Comparison of ENCODE assay signal across 9 cellular contexts in the genomic region with DNA sequence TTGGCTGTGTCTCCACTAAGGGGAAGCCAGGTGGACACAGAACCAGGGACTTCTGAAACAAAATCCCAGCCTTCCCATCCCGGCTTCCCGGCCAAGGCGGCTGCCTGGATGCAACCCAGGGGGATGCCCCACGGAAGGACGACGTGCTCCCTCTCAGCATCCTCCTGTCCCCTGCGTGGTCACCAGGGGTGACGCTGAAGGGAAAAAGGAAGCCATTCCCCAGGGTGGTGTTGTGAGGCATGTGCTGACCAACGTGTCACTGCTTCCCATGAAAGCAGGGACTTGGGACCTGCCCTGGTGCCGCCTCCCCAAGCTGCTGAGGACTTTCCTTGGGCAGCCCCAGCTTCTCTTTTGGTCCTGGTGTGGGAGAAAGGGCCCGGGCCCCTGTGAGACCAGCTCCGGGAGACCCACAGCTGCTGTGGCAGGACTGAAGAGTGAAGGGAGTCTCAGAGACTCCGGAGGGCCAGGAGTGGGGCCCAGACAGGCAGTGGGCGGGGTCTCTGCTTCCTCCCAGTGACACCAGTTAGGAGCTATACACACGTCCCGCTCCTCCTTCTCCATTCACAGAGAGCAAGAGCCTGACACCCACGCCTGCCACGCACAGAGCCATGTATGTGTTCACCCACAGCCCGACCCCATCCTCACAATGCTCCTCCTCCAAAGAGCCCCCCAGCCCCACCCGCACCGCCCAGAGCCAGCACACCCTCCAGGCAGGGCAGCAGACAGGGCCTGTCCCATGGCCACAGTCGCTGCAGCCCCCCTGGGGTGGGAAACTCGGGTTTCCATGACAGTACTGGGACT.
A peak's percentile ranks its signal among the peaks of the same experiment; 100 is the strongest.
DNase-seq lines count a peak whose midpoint lies in the region; ATAC-seq and TF ChIP-seq lines count a peak whose summit lies in the region.
"Had no signal": no experiment of that assay in that cellular context is flagged by ENCODE, and none has a peak within 500 bp of the region (broad histone marks: within the 10 kb centered on the region; RNA-seq: fewer than 3 reads in every experiment).

No MANE protein-coding gene starts in this region.

- peak overlapping the region; percentile 62 to 86 (median 68) for H3K4me3 Mint-ChIP-seq in CD4-positive, alpha-beta memory T cell
- H3K4me3 Mint-ChIP-seq in endodermal cell = peak overlapping the region; percentile 59

- peaks cover 2 to 12% of the 10 kb centered on the region in 2 donors for H3K36me3 Mint-ChIP-seq in CD4-positive, alpha-beta memory T cell
- H3K36me3 Mint-ChIP-seq in endodermal cell (ENCODE audit: low read depth) = no peaks in the 10 kb centered on the region

- peaks cover 27 to 34% of the 10 kb centered on the region in 2 donors for H3K27me3 Mint-ChIP-seq in CD4-positive, alpha-beta memory T cell
- peaks cover 27% of the 10 kb centered on the region for H3K27me3 Mint-ChIP-seq in endodermal cell (ENCODE audit: insufficient read depth)

- no peak overlapping the region for H3K27ac ChIP-seq in CD4-positive, alpha-beta memory T cell (ENCODE audit: low read depth, low read length)
- H3K27ac ChIP-seq in endodermal cell (ENCODE audit: low read depth, low read length) (no peak overlapping the region), neuronal stem cell (replicated peaks; ENCODE audit: low read length) (no peak overlapping the region)

- H3K9ac ChIP-seq in endodermal cell (ENCODE audit: extremely low read depth, low read length, poor library complexity, severe bottlenecking) (no peak overlapping the region), neuronal stem cell (ENCODE audit: low read depth, low read length, poor library complexity) (peak overlapping the region; percentile 38)

- H3K23ac ChIP-seq in neuronal stem cell (ENCODE audit: low read depth, low read length, poor library complexity) = no peak overlapping the region

- peak overlapping the region; percentile 81 for H3K18ac ChIP-seq in neuronal stem cell (ENCODE audit: low read length)

- peaks cover 6% of the 10 kb centered on the region for H3K4me1 ChIP-seq in CD4-positive, alpha-beta memory T cell (ENCODE audit: insufficient read depth, low read length)
- H3K4me1 ChIP-seq in endodermal cell (ENCODE audit: control insufficient read depth, insufficient read depth, low read length) (peaks cover 4% of the 10 kb centered on the region), neuronal stem cell (ENCODE audit: control insufficient read depth in 2 of 2, insufficient read depth in 1 of 2, low read depth in 1 of 2, low read length in 2 of 2) (peaks cover 9 to 20% of the 10 kb centered on the region in 2 donors)

- peaks cover 2 to 13% (median 7%) of the 10 kb centered on the region in 4 donors for H3K4me1 Mint-ChIP-seq in CD4-positive, alpha-beta memory T cell
- peaks cover 9% of the 10 kb centered on the region for H3K4me1 Mint-ChIP-seq in endodermal cell

- no peak for ATAC-seq in HG03520 (IDR thresholded peaks at IDR 0.05; ENCODE audit: unreplicated experiment)
- no peak for ATAC-seq in HG02763 (IDR thresholded peaks at IDR 0.05; ENCODE audit: unreplicated experiment)

- peak overlapping the region in 1 of 7 donors; percentile 44 for H3K27ac Mint-ChIP-seq in CD4-positive, alpha-beta memory T cell
- H3K27ac Mint-ChIP-seq in endodermal cell = no peak overlapping the region

- CTCF ChIA-PET in CD4-positive, alpha-beta memory T cell (lab: Charles Lee; ENCODE audit: partially characterized antibody) = no interaction called here

- H2BK12ac ChIP-seq in neuronal stem cell (ENCODE audit: low read length) = no peak overlapping the region

- no peaks in the 10 kb centered on the region for H3K36me3 ChIP-seq in CD4-positive, alpha-beta memory T cell (ENCODE audit: insufficient read depth, low read length)
- H3K36me3 ChIP-seq in endodermal cell (ENCODE audit: control insufficient read depth, insufficient read depth, low read length) (no peaks in the 10 kb centered on the region), neuronal stem cell (replicated peaks in 1 of 2; ENCODE audit: control insufficient read depth in 2 of 2, insufficient read depth in 2 of 2, low read length in 2 of 2) (no peaks in the 10 kb centered on the region)

- H3K9me3 Mint-ChIP-seq in CD4-positive, alpha-beta memory T cell = peaks cover 0 to 26% (median 14%) of the 10 kb centered on the region in 8 donors
- peaks cover 18% of the 10 kb centered on the region for H3K9me3 Mint-ChIP-seq in endodermal cell

- peak overlapping the region; percentile 58 for H2BK5ac ChIP-seq in neuronal stem cell (ENCODE audit: low read length)

- H4K91ac ChIP-seq in neuronal stem cell (ENCODE audit: low read depth, low read length, poor library complexity) = no peak overlapping the region

- H2BK120ac ChIP-seq in neuronal stem cell (ENCODE audit: low read depth, low read length) = no peak overlapping the region

- intact Hi-C loops in CD4-positive, alpha-beta memory T cell (cut with micrococcal nuclease) = no loop called here

- no peak for DNase-seq in CD4-positive, alpha-beta memory T cell
- DNase-seq in NCI-H526 treated with DMSO at 0.1 percent for 48 hours (lab: John Stamatoyannopoulos, UW) = peak; percentile 10
- peak; percentile 78 for DNase-seq in endodermal cell
- no peak for DNase-seq in neuronal stem cell (ENCODE audit: low spot score)
- DNase-seq in NOMO-1 (lab: John Stamatoyannopoulos, UW; ENCODE audit: unreplicated experiment in 2 of 2) = no peak
- no peak for DNase-seq in SHP77 (lab: John Stamatoyannopoulos, UW)
- DNase-seq: small intestine had no signal

- peak overlapping the region; percentile 50 for H2BK15ac ChIP-seq in neuronal stem cell (ENCODE audit: low read length)

- H2AK5ac ChIP-seq in neuronal stem cell (ENCODE audit: low read depth, low read length) = peak overlapping the region; percentile 49

- no peaks in the 10 kb centered on the region for H3K9me3 ChIP-seq in CD4-positive, alpha-beta memory T cell (ENCODE audit: control insufficient read depth in 1 of 2, low read length in 2 of 2)
- peaks cover 9% of the 10 kb centered on the region for H3K9me3 ChIP-seq in endodermal cell (ENCODE audit: control insufficient read depth, low read length)
- peaks cover 9 to 12% of the 10 kb centered on the region in 2 donors for H3K9me3 ChIP-seq in neuronal stem cell (replicated peaks in 1 of 2; ENCODE audit: control insufficient read depth in 2 of 2, insufficient read depth in 1 of 2, low read depth in 1 of 2, low read length in 2 of 2)

- H3K4me2 ChIP-seq in neuronal stem cell (ENCODE audit: insufficient read depth, low read length, poor library complexity, severe bottlenecking) = peak overlapping the region; percentile 97

- H3K14ac ChIP-seq in neuronal stem cell (ENCODE audit: low read length) = peak overlapping the region; percentile 84

- no peak overlapping the region for H3K4ac ChIP-seq in neuronal stem cell (ENCODE audit: low read length)

- no peak overlapping the region for H3K4me3 ChIP-seq in CD4-positive, alpha-beta memory T cell (ENCODE audit: low read length in 2 of 2)
- no peak overlapping the region for H3K4me3 ChIP-seq in endodermal cell (ENCODE audit: low read length)
- H3K4me3 ChIP-seq in neuronal stem cell (ENCODE audit: low read length in 2 of 2) = no peak overlapping the region

- H3K79me1 ChIP-seq in neuronal stem cell (ENCODE audit: low read depth, low read length) = no peaks in the 10 kb centered on the region

- TF ChIP-seq CTCF in endodermal cell (conservative IDR thresholded peaks at IDR 0.05) = no peak

- peak overlapping the region; percentile 79 for H2AFZ ChIP-seq in neuronal stem cell (ENCODE audit: low read length)

- H4K8ac ChIP-seq in neuronal stem cell (ENCODE audit: low read depth, low read length) = no peak overlapping the region

- 48 to 74% methylated on average over 6 to 23 of the region's 23 CpGs for WGBS in endodermal cell (ENCODE audit: insufficient coverage in 1 of 2, insufficient read length in 1 of 2), 2 experiments
- WGBS in neuronal stem cell (ENCODE audit: extremely low coverage in 2 of 2, insufficient read length in 2 of 2, insufficient replicate concordance in 1 of 2), 2 donors = no CpG with 5 or more reads among the region's 23 CpGs

- POLR2A ChIA-PET in CD4-positive, alpha-beta memory T cell (lab: Charles Lee; ENCODE audit: partially characterized antibody) = no interaction called here

- peaks cover 34% of the 10 kb centered on the region for H3K27me3 ChIP-seq in CD4-positive, alpha-beta memory T cell (ENCODE audit: insufficient read depth, low read length)
- peaks cover 34% of the 10 kb centered on the region for H3K27me3 ChIP-seq in endodermal cell (ENCODE audit: control insufficient read depth, insufficient read depth, low read length, poor library complexity, severe bottlenecking)
- peaks cover 2 to 83% (median 28%) of the 10 kb centered on the region in 3 experiments for H3K27me3 ChIP-seq in neuronal stem cell (ENCODE audit: control insufficient read depth in 3 of 3, insufficient read depth in 3 of 3, low read depth in 1 of 3, low read length in 3 of 3)

Comparison
In these comparisons a context has a peak if more than half of its experiments do, and no peak if none do; other contexts are left out.
1. DNase-seq: peak in NCI-H526 treated with DMSO at 0.1 percent for 48 hours (single experiment) and endodermal cell (single experiment); none in CD4-positive, alpha-beta memory T cell (0 of 5), neuronal stem cell (single experiment), NOMO-1 (0 of 2) and SHP77 (0 of 2).